Comparison of ENCODE assay signal across 19 cellular contexts in the genomic region with DNA sequence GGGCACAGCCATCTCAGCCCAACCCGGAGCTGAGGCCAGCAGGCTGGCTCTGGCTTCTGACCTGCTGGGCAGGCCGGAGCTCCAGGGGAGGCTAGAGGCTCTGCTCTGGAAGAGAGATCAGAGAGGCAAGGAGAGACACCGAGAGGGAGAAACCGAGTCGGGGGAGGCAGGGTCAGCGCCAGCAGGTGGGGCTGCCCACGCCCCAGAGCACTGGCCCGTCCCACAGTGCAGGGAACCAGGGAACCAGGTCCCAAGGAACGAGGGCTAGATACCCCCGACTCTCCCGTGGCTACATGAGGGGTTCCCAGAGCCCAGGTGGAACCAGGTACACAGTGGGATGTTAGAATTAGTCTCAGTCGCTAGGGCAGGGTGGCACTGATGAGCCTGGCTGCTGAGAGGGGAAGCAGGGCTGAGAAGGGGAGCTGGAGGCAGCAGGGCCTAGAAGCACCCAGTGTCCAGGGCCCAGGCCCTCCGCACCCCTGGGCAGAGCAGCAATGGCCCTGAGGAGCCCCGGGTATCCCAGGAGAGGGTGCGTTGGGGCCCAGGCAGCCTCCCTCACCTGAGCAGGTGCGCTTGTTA. TPM values are rescaled to one million over a fixed set of nuclear protein-coding genes. Genes with fewer than 3 reads are reported as not detected.
DNase-seq lines count a peak whose midpoint lies in the region; ATAC-seq, FAIRE-seq and TF ChIP-seq lines count a peak whose summit lies in the region.
"Had no signal": no experiment of that assay in that cellular context is flagged by ENCODE, and none has a peak within 500 bp of the region (broad histone marks: within the 10 kb centered on the region; RNA-seq: fewer than 3 reads in every experiment).

No MANE protein-coding gene starts in this region.

- 74 to 81% (median 78%) methylated on average over 15 to 16 of the region's 16 CpGs for WGBS in small intestine, 3 donors

- no peak overlapping the region for H3K27ac ChIP-seq in HEK293 (ENCODE audit: extremely low read depth, low read depth, low read length)
- H3K27ac ChIP-seq in neural progenitor cell = no peak overlapping the region
- H3K27ac ChIP-seq in small intestine (ENCODE audit: low read depth in 1 of 2, low read length in 1 of 2) = no peak overlapping the region
- H3K27ac ChIP-seq: SJSA1 had no signal

- no peaks in the 10 kb centered on the region for H3K36me3 Mint-ChIP-seq in neural progenitor cell
- H3K36me3 Mint-ChIP-seq in activated CD4-positive, alpha-beta memory T cell treated with anti-CD3 and anti-CD28 coated beads, Interleukin-2, amount 10 ng/mL, durations not matched to agents 7 days and 5 days (ENCODE audit: low read depth) = no peaks in the 10 kb centered on the region
- H3K36me3 Mint-ChIP-seq: CD8-positive, alpha-beta T cell had no signal

- H4K20me1 ChIP-seq in neural progenitor cell (ENCODE audit: low read depth) = no peaks in the 10 kb centered on the region

- POLR2A ChIA-PET in HEK293 (lab: Yijun Ruan, JAX) = no interaction called here
- POLR2A ChIA-PET in activated CD4-positive, alpha-beta memory T cell treated with anti-CD3 and anti-CD28 coated beads, Interleukin-2, amount 10 ng/mL, durations not matched to agents 7 days and 5 days (lab: Charles Lee) = no interaction called here

- H3K4me1 Mint-ChIP-seq in neural progenitor cell = peaks cover 4% of the 10 kb centered on the region
- no peaks in the 10 kb centered on the region for H3K4me1 Mint-ChIP-seq in activated CD4-positive, alpha-beta memory T cell treated with anti-CD3 and anti-CD28 coated beads, Interleukin-2, amount 10 ng/mL, durations not matched to agents 7 days and 5 days

- H3K9me3 ChIP-seq in HEK293 (ENCODE audit: control insufficient read depth, insufficient read depth, low read depth, low read length) = no peaks in the 10 kb centered on the region
- no peaks in the 10 kb centered on the region for H3K9me3 ChIP-seq in neural progenitor cell (ENCODE audit: low read depth)
- H3K9me3 ChIP-seq in small intestine (ENCODE audit: control insufficient read depth, low read depth) = no peaks in the 10 kb centered on the region
- H3K9me3 ChIP-seq: SJSA1 had no signal

- CTCF ChIA-PET in HEK293 (lab: Yijun Ruan, JAX) = interaction anchor here (0.6 to 7.3 kb wide), 2 partner anchors 7 to 10 kb away, joined by 3 to 47 read pairs; no protein-coding TSS in a partner anchor
- CTCF ChIA-PET in activated CD4-positive, alpha-beta memory T cell treated with anti-CD3 and anti-CD28 coated beads, Interleukin-2, amount 10 ng/mL, durations not matched to agents 7 days and 5 days (lab: Charles Lee) = interaction anchor here (2.1 kb wide), 1 partner anchor 7 kb away, joined by 8 read pairs; no protein-coding TSS in a partner anchor

- in situ Hi-C loops in GM13976 (cut with MboI; ENCODE audit: low sequenced_read_pairs, unreplicated experiment) = no loop called here

- H3K27me3 ChIP-seq in neural progenitor cell (no peaks in the 10 kb centered on the region), small intestine (ENCODE audit: control insufficient read depth in 2 of 2, insufficient read depth in 2 of 2, low read length in 2 of 2) (no peaks in the 10 kb centered on the region)
- H3K27me3 ChIP-seq: SJSA1 had no signal

- no peaks in the 10 kb centered on the region for H3K36me3 ChIP-seq in HEK293 (ENCODE audit: control insufficient read depth in 2 of 2, insufficient read depth in 1 of 2, low read length in 2 of 2)
- H3K36me3 ChIP-seq in neural progenitor cell = no peaks in the 10 kb centered on the region
- no peaks in the 10 kb centered on the region for H3K36me3 ChIP-seq in small intestine (ENCODE audit: control insufficient read depth in 2 of 2, insufficient read depth in 2 of 2, low read length in 2 of 2)
- H3K36me3 ChIP-seq: SJSA1 had no signal

- H3K4me3 ChIP-seq in HEK293 (ENCODE audit: low read depth, low read length) = no peak overlapping the region
- H3K4me3 ChIP-seq in neural progenitor cell = no peak overlapping the region
- H3K4me3 ChIP-seq in small intestine (ENCODE audit: low read depth in 1 of 2, low read length in 2 of 2) = no peak overlapping the region
- H3K4me3 ChIP-seq: SJSA1 had no signal

- ATAC-seq in GM19467 (IDR thresholded peaks at IDR 0.05; ENCODE audit: unreplicated experiment) = no peak
- ATAC-seq: CD8-positive, alpha-beta T cell had no signal

- no peaks in the 10 kb centered on the region for H3K79me2 ChIP-seq in neural progenitor cell (ENCODE audit: low read depth)

- no peak overlapping the region for H3K27ac Mint-ChIP-seq in neural progenitor cell
- H3K27ac Mint-ChIP-seq in activated CD4-positive, alpha-beta memory T cell treated with anti-CD3 and anti-CD28 coated beads, Interleukin-2, amount 10 ng/mL, durations not matched to agents 7 days and 5 days = no peak overlapping the region
- H3K27ac Mint-ChIP-seq: CD8-positive, alpha-beta T cell had no signal

- no peaks in the 10 kb centered on the region for H3F3A ChIP-seq in neural progenitor cell (ENCODE audit: low read depth)

- H3K9ac ChIP-seq in neural progenitor cell = no peak overlapping the region

- TF ChIP-seq CTCF in GM13976 (IDR thresholded peaks at IDR 0.05; ENCODE audit: borderline replicate concordance, control extremely low read depth, extremely low read depth, insufficient read depth, missing control alignments) = no peak
- no peak for TF ChIP-seq CTCF in HEK293 (tag by site-specific recombination; IDR thresholded peaks at IDR 0.05)
- TF ChIP-seq CTCF in neural progenitor cell (IDR thresholded peaks at IDR 0.05) = no peak

- H3K27me3 Mint-ChIP-seq in neural progenitor cell (ENCODE audit: insufficient read depth, low read depth) = peaks cover 2% of the 10 kb centered on the region
- H3K27me3 Mint-ChIP-seq in activated CD4-positive, alpha-beta memory T cell treated with anti-CD3 and anti-CD28 coated beads, Interleukin-2, amount 10 ng/mL, durations not matched to agents 7 days and 5 days = no peaks in the 10 kb centered on the region

- H3K4me2 ChIP-seq in neural progenitor cell = no peak overlapping the region

- no peaks in the 10 kb centered on the region for H3K9me3 Mint-ChIP-seq in neural progenitor cell
- H3K9me3 Mint-ChIP-seq in activated CD4-positive, alpha-beta memory T cell treated with anti-CD3 and anti-CD28 coated beads, Interleukin-2, amount 10 ng/mL, durations not matched to agents 7 days and 5 days = no peaks in the 10 kb centered on the region
- H3K9me3 Mint-ChIP-seq: CD8-positive, alpha-beta T cell had no signal

- no peak for FAIRE-seq in small intestine (lab: Jason Lieb, UNC)

- H3K4me3 Mint-ChIP-seq in neural progenitor cell = peak overlapping the region; percentile 72
- no peak overlapping the region for H3K4me3 Mint-ChIP-seq in activated CD4-positive, alpha-beta memory T cell treated with anti-CD3 and anti-CD28 coated beads, Interleukin-2, amount 10 ng/mL, durations not matched to agents 7 days and 5 days
- H3K4me3 Mint-ChIP-seq: CD8-positive, alpha-beta T cell had no signal

- DNase-seq in GM13976 (ENCODE audit: low spot score) (peak; percentile 23), iPS-NIHi11 (ENCODE audit: low spot score) (peak; percentile 12), neural progenitor cell (ENCODE audit: low spot score) (no peak), NCI-H2227 treated with DMSO at 0.1 percent for 48 hours (lab: John Stamatoyannopoulos, UW) (no peak), small intestine (no peak)
- no peak for DNase-seq in activated CD4-positive, alpha-beta memory T cell treated with anti-CD3 and anti-CD28 coated beads, Interleukin-2, amount 10 ng/mL, durations not matched to agents 7 days and 5 days
- DNase-seq: CD8-positive, alpha-beta T cell; DND-41; GDM1; MV-4-11; NCI-H1417 treated with DMSO at 0.1 percent for 48 hours; NCI-H2029; NCI-H524; RPMI8226 had no signal

- H3K4me1 ChIP-seq in HEK293 (ENCODE audit: control insufficient read depth, insufficient read depth, low read length) (no peaks in the 10 kb centered on the region), neural progenitor cell (no peaks in the 10 kb centered on the region), small intestine (ENCODE audit: control insufficient read depth in 2 of 2, insufficient read depth in 1 of 2, low read depth in 1 of 2, low read length in 1 of 2) (no peaks in the 10 kb centered on the region)
- H3K4me1 ChIP-seq: SJSA1 had no signal

- H2AFZ ChIP-seq in neural progenitor cell (replicated peaks) = no peak overlapping the region

TF ChIP-seq in HEK293, 187 proteins besides CTCF, POLR2A, EP300 and RAD21 (continues in another document):
- TF ChIP-seq, protein P1, sequence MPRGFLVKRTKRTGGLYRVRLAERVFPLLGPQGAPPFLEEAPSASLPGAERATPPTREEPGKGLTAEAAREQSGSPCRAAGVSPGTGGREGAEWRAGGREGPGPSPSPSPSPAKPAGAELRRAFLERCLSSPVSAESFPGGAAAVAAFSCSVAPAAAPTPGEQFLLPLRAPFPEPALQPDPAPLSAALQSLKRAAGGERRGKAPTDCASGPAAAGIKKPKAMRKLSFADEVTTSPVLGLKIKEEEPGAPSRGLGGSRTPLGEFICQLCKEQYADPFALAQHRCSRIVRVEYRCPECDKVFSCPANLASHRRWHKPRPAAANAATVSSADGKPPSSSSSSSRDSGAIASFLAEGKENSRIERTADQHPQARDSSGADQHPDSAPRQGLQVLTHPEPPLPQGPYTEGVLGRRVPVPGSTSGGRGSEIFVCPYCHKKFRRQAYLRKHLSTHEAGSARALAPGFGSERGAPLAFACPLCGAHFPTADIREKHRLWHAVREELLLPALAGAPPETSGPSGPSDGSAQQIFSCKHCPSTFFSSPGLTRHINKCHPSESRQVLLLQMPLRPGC (tag by site-specific recombination; IDR thresholded peaks at IDR 0.05) = no peak

RNA-seq across cellular contexts. Expression of a gene that starts 2.1 kb away (rescaled TPM):
- total RNA-seq in neural progenitor cell (ENCODE audit: low replicate concordance) = 0.09 TPM in 1 of 2 replicates, not detected in the other
- total RNA-seq in activated CD4-positive, alpha-beta memory T cell treated with anti-CD3 and anti-CD28 coated beads, Interleukin-2, amount 10 ng/mL, durations not matched to agents 7 days and 5 days = not detected
- not detected for polyA plus RNA-seq in small intestine
- total RNA-seq: LHCN-M2, SJSA1 had no signal
- polyA plus RNA-seq: BJ had no signal

RNA-seq across cellular contexts. Expression of a gene that starts 14.9 kb away (rescaled TPM):
- total RNA-seq in neural progenitor cell (ENCODE audit: low replicate concordance) = 15.7 and 33.2 TPM in 2 replicates
- total RNA-seq in activated CD4-positive, alpha-beta memory T cell treated with anti-CD3 and anti-CD28 coated beads, Interleukin-2, amount 10 ng/mL, durations not matched to agents 7 days and 5 days = 10 to 100 TPM; 69.3 to 72.1 TPM
- polyA plus RNA-seq in small intestine = 10 to 100 TPM in 2 of 3 donors, 1 to 10 TPM in 1; 5.6 to 67.3 (median 25.7) TPM

RNA-seq across cellular contexts. Expression of a gene that starts 32.5 kb away (rescaled TPM):
- 170 and 202 TPM in 2 replicates for total RNA-seq in neural progenitor cell (ENCODE audit: low replicate concordance)
- total RNA-seq in activated CD4-positive, alpha-beta memory T cell treated with anti-CD3 and anti-CD28 coated beads, Interleukin-2, amount 10 ng/mL, durations not matched to agents 7 days and 5 days = 100 to 1,000 TPM; 159 to 174 TPM
- 100 to 1,000 TPM in 1 of 3 donors, 10 to 100 TPM in 2; 86.1 to 138 (median 94.0) TPM for polyA plus RNA-seq in small intestine

RNA-seq across cellular contexts. Expression of a gene that starts 54.7 kb away (rescaled TPM):
- total RNA-seq in neural progenitor cell (ENCODE audit: low replicate concordance) = 91.7 and 102 TPM in 2 replicates
- 10 to 100 TPM; 65.8 to 67.6 TPM for total RNA-seq in activated CD4-positive, alpha-beta memory T cell treated with anti-CD3 and anti-CD28 coated beads, Interleukin-2, amount 10 ng/mL, durations not matched to agents 7 days and 5 days
- 10 to 100 TPM; 30.1 to 38.5 (median 31.1) TPM for polyA plus RNA-seq in small intestine

Comparison
In these comparisons a context has a peak if more than half of its experiments do, and no peak if none do; other contexts are left out.
1. DNase-seq: peak in GM13976 (single experiment) and iPS-NIHi11 (single experiment); none in neural progenitor cell (single experiment), NCI-H2227 treated with DMSO at 0.1 percent for 48 hours (single experiment), activated CD4-positive, alpha-beta memory T cell treated with anti-CD3 and anti-CD28 coated beads, Interleukin-2, amount 10 ng/mL, durations not matched to agents 7 days and 5 days (single experiment) and small intestine (single experiment).